In genomic region chr1:27127419-27127818, GRCh38 we compare ENCODE assay signal across 19 cellular contexts. TPM values are rescaled to one million over a fixed set of nuclear protein-coding genes. Genes with fewer than 3 reads are reported as not detected.
A peak's percentile ranks its signal among the peaks of the same experiment; 100 is the strongest.
DNase-seq lines count a peak whose midpoint lies in the region; ATAC-seq, FAIRE-seq and TF ChIP-seq lines count a peak whose summit lies in the region.
"Had no signal": no experiment of that assay in that cellular context is flagged by ENCODE, and none has a peak within 500 bp of the region (broad histone marks: within the 10 kb centered on the region; RNA-seq: fewer than 3 reads in every experiment).

No MANE protein-coding gene starts in this region.

- no peak for FAIRE-seq in H1 (lab: Jason Lieb, UNC)
- FAIRE-seq: D721Med had no signal

- H3K4me2 ChIP-seq in H1 (ENCODE audit: insufficient read depth in 1 of 2, low read depth in 2 of 2, low read length in 2 of 2), result no peak overlapping the region

- H4K91ac ChIP-seq in H1 (replicated peaks; ENCODE audit: insufficient read length, low read length), result no peak overlapping the region

- peaks cover 0 to 4% (median 2%) of the 10 kb centered on the region in 4 experiments; a peak in 3 of 7 replicates for H3K4me1 ChIP-seq in H1 (replicated peaks in 1 of 4; ENCODE audit: control insufficient read depth in 3 of 4, insufficient read depth in 4 of 4, low read length in 3 of 4)

- no peak overlapping the region for H4K8ac ChIP-seq in H1 (ENCODE audit: extremely low read depth, insufficient read depth, low read length)

- H3K36me3 Mint-ChIP-seq in progenitor cell of endocrine pancreas (ENCODE audit: insufficient read depth), result no peaks in the 10 kb centered on the region

- no peak overlapping the region for H3K4me3 Mint-ChIP-seq in progenitor cell of endocrine pancreas (ENCODE audit: low read depth)
- H3K4me3 Mint-ChIP-seq: activated naive CD4-positive, alpha-beta T cell treated with anti-CD3 and anti-CD28 coated beads, Interleukin-2, amount 10 ng/mL, durations not matched to agents 7 days and 5 days had no signal

- POLR2A ChIA-PET in RWPE1 (lab: Yijun Ruan, JAX; ENCODE audit: low non-redundant PET) (no interaction called here), H1 (lab: Charles Lee; ENCODE audit: partially characterized antibody) (interaction anchor here (1.4 to 3.7 kb wide), 2 partner anchors 17 to 27 kb away, joined by 4 to 16 read pairs; partner anchors contain the start of gene SLC9A1)

- H2BK120ac ChIP-seq in H1 (replicated peaks; ENCODE audit: low read depth, low read length), result no peak overlapping the region

- H4K5ac ChIP-seq in H1 (ENCODE audit: insufficient read length, low read depth, low read length), result no peak overlapping the region

- no peak overlapping the region for H3K23ac ChIP-seq in H1 (ENCODE audit: insufficient read length)

- peak; percentile 72 for DNase-seq in H7
- no peak for DNase-seq in RWPE1 (ENCODE audit: low spot score)
- DNase-seq in H1 (ENCODE audit: low read depth in 1 of 2, low spot score in 2 of 2), result no peak
- DNase-seq in progenitor cell of endocrine pancreas (ENCODE audit: low spot score, unreplicated experiment), result no peak
- DNase-seq in stimulated activated CD4-positive, alpha-beta T cell treated with anti-CD3 and anti-CD28 coated beads, Interleukin-1b, Interleukin-23, amount 100 ng/mL, for 48 hours, result no peak
- no peak for DNase-seq in pons (ENCODE audit: low spot score)
- DNase-seq: activated CD4-positive, alpha-beta T cell treated with anti-CD3 and anti-CD28 coated beads, Interleukin-2, amount 50 U/mL, for 48 hours; activated naive CD4-positive, alpha-beta T cell treated with anti-CD3 and anti-CD28 coated beads, Interleukin-2, amount 10 ng/mL, durations not matched to agents 7 days and 5 days; BE2C; dorsolateral prefrontal cortex; left lung; mucosa of descending colon; NCI-H1417; NCI-H82; occipital lobe had no signal

- no peak overlapping the region for H2AK5ac ChIP-seq in H1 (ENCODE audit: low read depth, low read length)

- H2AFZ ChIP-seq in H1 (ENCODE audit: low read length), result no peak overlapping the region

- no peaks in the 10 kb centered on the region for H3K4me1 Mint-ChIP-seq in progenitor cell of endocrine pancreas (ENCODE audit: low read depth)

- H2BK5ac ChIP-seq in H1 (ENCODE audit: low read depth, low read length), result no peak overlapping the region

- no peaks in the 10 kb centered on the region for H3K9me3 ChIP-seq in H1 (ENCODE audit: insufficient read depth in 2 of 2, low read depth in 1 of 2, low read length in 1 of 2)
- H3K9me3 ChIP-seq: BE2C, left lung, mucosa of descending colon, vagina had no signal

- WGBS in H1 (ENCODE audit: extremely low coverage in 1 of 2, insufficient coverage in 1 of 2, insufficient read length in 1 of 2, insufficient replicate concordance in 2 of 2, low coverage in 1 of 2, low lambda C conversion rate in 2 of 2, missing lambda C conversion rate in 1 of 2), 2 experiments, result 84% methylated on average over 3 of the region's 3 CpGs; no CpG with 5 or more reads in 1 of the 2 experiments

- H3K27me3 ChIP-seq in H7 (ENCODE audit: control insufficient read depth, insufficient read depth, low read length), result no peaks in the 10 kb centered on the region
- no peaks in the 10 kb centered on the region for H3K27me3 ChIP-seq in H1 (replicated peaks in 1 of 4; ENCODE audit: control insufficient read depth in 3 of 4, extremely low read depth in 1 of 4, insufficient read depth in 3 of 4, low read length in 3 of 4)
- H3K27me3 ChIP-seq: BE2C, dorsolateral prefrontal cortex, left lung, vagina had no signal

- peaks cover 2% of the 10 kb centered on the region; the same call in 1 of the 2 replicates for H3K79me1 ChIP-seq in H1 (ENCODE audit: low read depth, low read length)

- H3K4me3 ChIP-seq in H7 (ENCODE audit: insufficient read depth, low read depth, low read length) (no peak overlapping the region), H1 (ENCODE audit: extremely low read depth in 1 of 4, insufficient read depth in 2 of 4, low read depth in 3 of 4, low read length in 4 of 4) (no peak overlapping the region)
- H3K4me3 ChIP-seq: dorsolateral prefrontal cortex, left lung, mucosa of descending colon, vagina had no signal

- no peak overlapping the region for H3K27ac Mint-ChIP-seq in progenitor cell of endocrine pancreas
- H3K27ac Mint-ChIP-seq: activated naive CD4-positive, alpha-beta T cell treated with anti-CD3 and anti-CD28 coated beads, Interleukin-2, amount 10 ng/mL, durations not matched to agents 7 days and 5 days had no signal

- no peak overlapping the region for H3K56ac ChIP-seq in H1 (replicated peaks; ENCODE audit: insufficient read length, low read depth, low read length)

- H2BK15ac ChIP-seq in H1 (ENCODE audit: low read length), result no peak overlapping the region

- H3K4ac ChIP-seq in H1 (replicated peaks; ENCODE audit: insufficient read length, low read depth, low read length), result no peak overlapping the region

- H3K36me3 ChIP-seq in H7 (replicated peaks; ENCODE audit: control insufficient read depth, insufficient read depth, low read length) (no peaks in the 10 kb centered on the region), H1 (ENCODE audit: control insufficient read depth in 2 of 4, insufficient read depth in 4 of 4, low read length in 3 of 4) (no peaks in the 10 kb centered on the region)
- H3K36me3 ChIP-seq: BE2C, vagina had no signal

- CTCF ChIA-PET in RWPE1 (lab: Yijun Ruan, JAX) (interaction anchor here (0.7 kb wide), 1 partner anchor 770 kb away, joined by 3 read pairs; no protein-coding TSS in a partner anchor), H1 (lab: Charles Lee; ENCODE audit: partially characterized antibody) (interaction anchor here (0.9 to 12.7 kb wide), 5 partner anchors 10 to 25 kb away, joined by 3 to 114 read pairs (median 18); no protein-coding TSS in a partner anchor)

- TF ChIP-seq POLR2A in H1 (IDR thresholded peaks at IDR 0.05; ENCODE audit: control extremely low read depth in 1 of 2, low read depth in 2 of 2, low read length in 2 of 2), result no peak

- TF ChIP-seq CTCF in RWPE1 (conservative IDR thresholded peaks at IDR 0.05; ENCODE audit: low read depth) (no peak), H1 (IDR thresholded peaks at IDR 0.05; ENCODE audit: control extremely low read depth in 1 of 3, insufficient read depth in 1 of 3, low read depth in 1 of 3, low read length in 3 of 3) (peak; percentile 49 to 72 (median 65)), progenitor cell of endocrine pancreas (IDR thresholded peaks at IDR 0.05; ENCODE audit: unreplicated experiment) (peak; percentile 19)

- ATAC-seq in GM19035 (IDR thresholded peaks at IDR 0.05; ENCODE audit: unreplicated experiment), result no peak
- ATAC-seq: left lung, mucosa of descending colon, sciatic nerve had no signal

- H3K18ac ChIP-seq in H1 (ENCODE audit: extremely low read depth, low read length), result no peak overlapping the region

- H3K27ac ChIP-seq in RWPE1 (peak overlapping the region; percentile 41), H1 (ENCODE audit: low read depth, low read length) (no peak overlapping the region; the same call in 1 of the 2 replicates)
- H3K27ac ChIP-seq: left lung, vagina had no signal

- H3K27me3 Mint-ChIP-seq in progenitor cell of endocrine pancreas, result no peaks in the 10 kb centered on the region
- H3K27me3 Mint-ChIP-seq: activated naive CD4-positive, alpha-beta T cell treated with anti-CD3 and anti-CD28 coated beads, Interleukin-2, amount 10 ng/mL, durations not matched to agents 7 days and 5 days had no signal

- peaks cover 0 to 2% of the 10 kb centered on the region in 2 experiments for H4K20me1 ChIP-seq in H1 (replicated peaks in 1 of 2; ENCODE audit: control insufficient read depth in 1 of 2, insufficient read depth in 2 of 2, low read length in 2 of 2)

- no peak overlapping the region for H3K14ac ChIP-seq in H1 (ENCODE audit: insufficient read length)

- H3K79me2 ChIP-seq in H1 (ENCODE audit: control insufficient read depth in 1 of 2, insufficient read depth in 2 of 2, low read length in 2 of 2), result no peaks in the 10 kb centered on the region

- H3K23me2 ChIP-seq in H1 (ENCODE audit: low read depth, low read length), result no peaks in the 10 kb centered on the region

- no peak overlapping the region for H3K9ac ChIP-seq in H1 (replicated peaks in 1 of 4; ENCODE audit: extremely low read depth in 1 of 4, low read depth in 3 of 4, low read length in 3 of 4)

- no peak for TF ChIP-seq EP300 in H1 (IDR thresholded peaks at IDR 0.05; ENCODE audit: borderline replicate concordance in 1 of 2, low read depth in 2 of 2, low read length in 2 of 2)

- H2BK12ac ChIP-seq in H1 (ENCODE audit: low read depth, low read length), result no peak overlapping the region

- no peaks in the 10 kb centered on the region for H3K9me3 Mint-ChIP-seq in progenitor cell of endocrine pancreas (ENCODE audit: low read depth)
- H3K9me3 Mint-ChIP-seq: activated naive CD4-positive, alpha-beta T cell treated with anti-CD3 and anti-CD28 coated beads, Interleukin-2, amount 10 ng/mL, durations not matched to agents 7 days and 5 days had no signal

- H2BK20ac ChIP-seq in H1 (ENCODE audit: low read length), result no peak overlapping the region

- TF ChIP-seq RAD21 in H1 (IDR thresholded peaks at IDR 0.05 in 1 of 2, conservative IDR thresholded peaks at IDR 0.05 in 1 of 2; ENCODE audit: low read depth in 2 of 2, low read length in 2 of 2), result peak; percentile 41 to 55; a peak in 3 of 4 replicates

TF ChIP-seq in H1, 55 proteins besides CTCF, POLR2A, EP300 and RAD21:
- TF ChIP-seq TEAD4 (IDR thresholded peaks at IDR 0.05; ENCODE audit: low read depth, low read length), result 0 out of 2 replicates have a peak, but pooled peaks have one; percentile 14
- no peak for TF ChIP-seq TBP (IDR thresholded peaks at IDR 0.05; ENCODE audit: low read depth, low read length)

RNA-seq across cellular contexts. Expression of gene SLC9A1, which starts 27.5 kb away (rescaled TPM):
- total RNA-seq in H7 (2014; rRNA removed; shearing (Covaris generic)), result 12.6 and 13.1 TPM in 2 replicates
- 25.1 and 25.5 TPM in 2 replicates for total RNA-seq in H1 (2021; fragmentation: NEBNext Ultra II Directional; extraction: Animal tissue kit (Norgen Biotek cat#: 25700))
- polyA plus RNA-seq in H1 (2011; rRNA removed), result 11.3 and 17.3 TPM in 2 replicates
- polyA plus RNA-seq in H1 (2011; cell fraction: cytosol; rRNA removed), result 6.0 TPM
- polyA plus RNA-seq in H1 (2011; cell fraction: nucleus; rRNA removed), result 16.9 TPM
- polyA plus RNA-seq in H1 (2012, experiment 1 of 2), result 17.6 to 24.0 TPM (median 21.1 TPM) in 4 replicates
- polyA plus RNA-seq in H1 (2012, experiment 2 of 2), result 16.8 TPM
- polyA plus RNA-seq in H1 (2013, experiment 1 of 2), result 37.1 TPM
- 31.2 TPM for polyA plus RNA-seq in H1 (2013, experiment 2 of 2)
- 7.7 and 11.4 TPM in 2 replicates for polyA minus RNA-seq in H1 (2011; rRNA and poly(A)+ RNA removed)
- polyA minus RNA-seq in H1 (2011; cell fraction: cytosol; rRNA and poly(A)+ RNA removed), result 11.7 TPM
- polyA minus RNA-seq in H1 (2011; cell fraction: nucleus; rRNA and poly(A)+ RNA removed), result 11.3 TPM
- 19.6 and 23.3 TPM in 2 replicates for total RNA-seq in progenitor cell of endocrine pancreas
